Comparison of ENCODE assay signal across 1 cellular context in genomic region chr7:44378744-44379143, GRCh38.
TF ChIP-seq lines count a peak whose summit lies in the region.

No MANE protein-coding gene starts in this region.

TF ChIP-seq in GM23338, 12 proteins besides CTCF, POLR2A, EP300 and RAD21 (continued from another document):
- TF ChIP-seq REST (IDR thresholded peaks at IDR 0.05; ENCODE audit: unreplicated experiment): no peak
- no peak for TF ChIP-seq POLR2AphosphoS5 (IDR thresholded peaks at IDR 0.05; ENCODE audit: low read depth)
- TF ChIP-seq EZH2phosphoT487 (IDR thresholded peaks at IDR 0.05; ENCODE audit: unreplicated experiment): no peak
- no peak for TF ChIP-seq JUNB (IDR thresholded peaks at IDR 0.05; ENCODE audit: unreplicated experiment)
- TF ChIP-seq, protein P1, sequence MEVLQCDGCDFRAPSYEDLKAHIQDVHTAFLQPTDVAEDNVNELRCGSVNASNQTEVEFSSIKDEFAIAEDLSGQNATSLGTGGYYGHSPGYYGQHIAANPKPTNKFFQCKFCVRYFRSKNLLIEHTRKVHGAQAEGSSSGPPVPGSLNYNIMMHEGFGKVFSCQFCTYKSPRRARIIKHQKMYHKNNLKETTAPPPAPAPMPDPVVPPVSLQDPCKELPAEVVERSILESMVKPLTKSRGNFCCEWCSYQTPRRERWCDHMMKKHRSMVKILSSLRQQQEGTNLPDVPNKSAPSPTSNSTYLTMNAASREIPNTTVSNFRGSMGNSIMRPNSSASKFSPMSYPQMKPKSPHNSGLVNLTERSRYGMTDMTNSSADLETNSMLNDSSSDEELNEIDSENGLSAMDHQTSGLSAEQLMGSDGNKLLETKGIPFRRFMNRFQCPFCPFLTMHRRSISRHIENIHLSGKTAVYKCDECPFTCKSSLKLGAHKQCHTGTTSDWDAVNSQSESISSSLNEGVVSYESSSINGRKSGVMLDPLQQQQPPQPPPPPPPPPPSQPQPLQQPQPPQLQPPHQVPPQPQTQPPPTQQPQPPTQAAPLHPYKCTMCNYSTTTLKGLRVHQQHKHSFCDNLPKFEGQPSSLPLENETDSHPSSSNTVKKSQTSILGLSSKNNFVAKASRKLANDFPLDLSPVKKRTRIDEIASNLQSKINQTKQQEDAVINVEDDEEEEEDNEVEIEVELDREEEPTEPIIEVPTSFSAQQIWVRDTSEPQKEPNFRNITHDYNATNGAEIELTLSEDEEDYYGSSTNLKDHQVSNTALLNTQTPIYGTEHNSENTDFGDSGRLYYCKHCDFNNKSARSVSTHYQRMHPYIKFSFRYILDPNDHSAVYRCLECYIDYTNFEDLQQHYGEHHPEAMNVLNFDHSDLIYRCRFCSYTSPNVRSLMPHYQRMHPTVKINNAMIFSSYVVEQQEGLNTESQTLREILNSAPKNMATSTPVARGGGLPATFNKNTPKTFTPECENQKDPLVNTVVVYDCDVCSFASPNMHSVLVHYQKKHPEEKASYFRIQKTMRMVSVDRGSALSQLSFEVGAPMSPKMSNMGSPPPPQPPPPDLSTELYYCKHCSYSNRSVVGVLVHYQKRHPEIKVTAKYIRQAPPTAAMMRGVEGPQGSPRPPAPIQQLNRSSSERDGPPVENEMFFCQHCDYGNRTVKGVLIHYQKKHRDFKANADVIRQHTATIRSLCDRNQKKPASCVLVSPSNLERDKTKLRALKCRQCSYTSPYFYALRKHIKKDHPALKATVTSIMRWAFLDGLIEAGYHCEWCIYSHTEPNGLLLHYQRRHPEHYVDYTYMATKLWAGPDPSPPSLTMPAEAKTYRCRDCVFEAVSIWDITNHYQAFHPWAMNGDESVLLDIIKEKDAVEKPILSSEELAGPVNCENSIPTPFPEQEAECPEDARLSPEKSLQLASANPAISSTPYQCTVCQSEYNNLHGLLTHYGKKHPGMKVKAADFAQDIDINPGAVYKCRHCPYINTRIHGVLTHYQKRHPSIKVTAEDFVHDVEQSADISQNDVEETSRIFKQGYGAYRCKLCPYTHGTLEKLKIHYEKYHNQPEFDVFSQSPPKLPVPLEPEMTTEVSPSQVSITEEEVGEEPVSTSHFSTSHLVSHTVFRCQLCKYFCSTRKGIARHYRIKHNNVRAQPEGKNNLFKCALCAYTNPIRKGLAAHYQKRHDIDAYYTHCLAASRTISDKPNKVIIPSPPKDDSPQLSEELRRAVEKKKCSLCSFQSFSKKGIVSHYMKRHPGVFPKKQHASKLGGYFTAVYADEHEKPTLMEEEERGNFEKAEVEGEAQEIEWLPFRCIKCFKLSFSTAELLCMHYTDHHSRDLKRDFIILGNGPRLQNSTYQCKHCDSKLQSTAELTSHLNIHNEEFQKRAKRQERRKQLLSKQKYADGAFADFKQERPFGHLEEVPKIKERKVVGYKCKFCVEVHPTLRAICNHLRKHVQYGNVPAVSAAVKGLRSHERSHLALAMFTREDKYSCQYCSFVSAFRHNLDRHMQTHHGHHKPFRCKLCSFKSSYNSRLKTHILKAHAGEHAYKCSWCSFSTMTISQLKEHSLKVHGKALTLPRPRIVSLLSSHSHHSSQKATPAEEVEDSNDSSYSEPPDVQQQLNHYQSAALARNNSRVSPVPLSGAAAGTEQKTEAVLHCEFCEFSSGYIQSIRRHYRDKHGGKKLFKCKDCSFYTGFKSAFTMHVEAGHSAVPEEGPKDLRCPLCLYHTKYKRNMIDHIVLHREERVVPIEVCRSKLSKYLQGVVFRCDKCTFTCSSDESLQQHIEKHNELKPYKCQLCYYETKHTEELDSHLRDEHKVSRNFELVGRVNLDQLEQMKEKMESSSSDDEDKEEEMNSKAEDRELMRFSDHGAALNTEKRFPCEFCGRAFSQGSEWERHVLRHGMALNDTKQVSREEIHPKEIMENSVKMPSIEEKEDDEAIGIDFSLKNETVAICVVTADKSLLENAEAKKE (CRISPR knock-in tag; IDR thresholded peaks at IDR 0.05): no peak
- no peak for TF ChIP-seq NANOG (IDR thresholded peaks at IDR 0.05; ENCODE audit: borderline replicate concordance)
- TF ChIP-seq STAT1 (IDR thresholded peaks at IDR 0.05; ENCODE audit: unreplicated experiment): no peak
- no peak for TF ChIP-seq ETS1 (IDR thresholded peaks at IDR 0.05)
- TF ChIP-seq EZH2 (IDR thresholded peaks at IDR 0.05; ENCODE audit: low read depth, unreplicated experiment): no peak
- no peak for TF ChIP-seq ZNF114 (CRISPR knock-in tag; IDR thresholded peaks at IDR 0.05)
